In genomic region chr17:416293-417206, GRCh38 we compare ENCODE assay signal across 7 cellular contexts.
DNase-seq lines count a peak whose midpoint lies in the region; ATAC-seq and TF ChIP-seq lines count a peak whose summit lies in the region.

No MANE protein-coding gene starts in this region.

- peaks cover 7% of the 10 kb centered on the region for H3K36me3 Mint-ChIP-seq in activated naive CD8-positive, alpha-beta T cell treated with anti-CD3 and anti-CD28 coated beads, Interleukin-2, amount 50 U/mL, for 24 hours (ENCODE audit: low read depth)

- peaks cover 23% of the 10 kb centered on the region for H3F3A ChIP-seq in Loucy (ENCODE audit: low read depth)

- H3K4me1 Mint-ChIP-seq in activated naive CD8-positive, alpha-beta T cell treated with anti-CD3 and anti-CD28 coated beads, Interleukin-2, amount 50 U/mL, for 24 hours: peaks cover 81% of the 10 kb centered on the region

- H3K9me3 ChIP-seq in Loucy (ENCODE audit: insufficient read depth, low read depth, low read length): no peaks in the 10 kb centered on the region

- H3K4me2 ChIP-seq in Loucy (ENCODE audit: low read depth, low read length, poor library complexity, severe bottlenecking): peak overlapping the region; percentile 99

- H3K4me3 ChIP-seq in Loucy (ENCODE audit: low read length, poor library complexity, severe bottlenecking): peak overlapping the region; percentile 67

- H4K20me1 ChIP-seq in Loucy (ENCODE audit: insufficient read depth, low read length, poor library complexity, severe bottlenecking): peaks cover 5% of the 10 kb centered on the region

- 0 out of 2 replicates have a peak, but pooled peaks have one; percentile 12 for TF ChIP-seq CTCF in Loucy (conservative IDR thresholded peaks at IDR 0.05; ENCODE audit: low read length)

- no peak overlapping the region for H2AFZ ChIP-seq in Loucy (ENCODE audit: low read length)

- H3K27me3 Mint-ChIP-seq in activated naive CD8-positive, alpha-beta T cell treated with anti-CD3 and anti-CD28 coated beads, Interleukin-2, amount 50 U/mL, for 24 hours: peaks cover 3% of the 10 kb centered on the region

- H3K79me2 ChIP-seq in Loucy (ENCODE audit: insufficient read depth, low read length): peaks cover 28% of the 10 kb centered on the region

- peak overlapping the region; percentile 92 for H3K27ac Mint-ChIP-seq in activated naive CD8-positive, alpha-beta T cell treated with anti-CD3 and anti-CD28 coated beads, Interleukin-2, amount 50 U/mL, for 24 hours

- no peaks in the 10 kb centered on the region for H3K9me2 ChIP-seq in Loucy (replicated peaks; ENCODE audit: low read depth, low read length)

- no peaks in the 10 kb centered on the region for H3K36me3 ChIP-seq in Loucy (ENCODE audit: insufficient read depth, low read length)

- peak; percentile 36 for DNase-seq in activated naive CD8-positive, alpha-beta T cell treated with anti-CD3 and anti-CD28 coated beads, Interleukin-2, amount 50 U/mL, for 24 hours
- peak; percentile 38 for DNase-seq in stimulated activated naive CD8-positive, alpha-beta T cell treated with anti-CD3 and anti-CD28 coated beads, Interleukin-15, Interleukin-2, amounts not matched to agents 100 U/mL and 50 U/mL, for 24 hours
- DNase-seq in NCI-H1930 (lab: John Stamatoyannopoulos, UW): no peak
- no peak for DNase-seq in DMS 273 (lab: John Stamatoyannopoulos, UW; ENCODE audit: unreplicated experiment)
- DNase-seq in SKM-1 (lab: John Stamatoyannopoulos, UW; ENCODE audit: unreplicated experiment): no peak

- H3K9ac ChIP-seq in Loucy (ENCODE audit: low read depth, low read length, poor library complexity, severe bottlenecking): peak overlapping the region; percentile 99

- peaks cover 74% of the 10 kb centered on the region for H3K4me1 ChIP-seq in Loucy (ENCODE audit: insufficient read depth, low read length, poor library complexity, severe bottlenecking)

- H3K27me3 ChIP-seq in Loucy (ENCODE audit: insufficient read depth, low read length, poor library complexity, severe bottlenecking): no peaks in the 10 kb centered on the region

- H3K4me3 Mint-ChIP-seq in activated naive CD8-positive, alpha-beta T cell treated with anti-CD3 and anti-CD28 coated beads, Interleukin-2, amount 50 U/mL, for 24 hours: peak overlapping the region; percentile 75

- H3K9me3 Mint-ChIP-seq in activated naive CD8-positive, alpha-beta T cell treated with anti-CD3 and anti-CD28 coated beads, Interleukin-2, amount 50 U/mL, for 24 hours: no peaks in the 10 kb centered on the region

- ATAC-seq in GM19463 (IDR thresholded peaks at IDR 0.05; ENCODE audit: unreplicated experiment): peak; percentile 77
- ATAC-seq in activated naive CD8-positive, alpha-beta T cell treated with anti-CD3 and anti-CD28 coated beads, Interleukin-2, amount 50 U/mL, for 24 hours: peak; percentile 62
- peak; percentile 62 for ATAC-seq in stimulated activated naive CD8-positive, alpha-beta T cell treated with anti-CD3 and anti-CD28 coated beads, Interleukin-15, Interleukin-2, amounts not matched to agents 100 U/mL and 50 U/mL, for 24 hours

Comparison
In these comparisons a context has a peak if more than half of its experiments do, and no peak if none do; other contexts are left out.
1. DNase-seq: peak in activated naive CD8-positive, alpha-beta T cell treated with anti-CD3 and anti-CD28 coated beads, Interleukin-2, amount 50 U/mL, for 24 hours (single experiment) and stimulated activated naive CD8-positive, alpha-beta T cell treated with anti-CD3 and anti-CD28 coated beads, Interleukin-15, Interleukin-2, amounts not matched to agents 100 U/mL and 50 U/mL, for 24 hours (single experiment); none in NCI-H1930 (0 of 2), DMS 273 (single experiment) and SKM-1 (single experiment).
2. Peak in every context shown above with its lines, with median percentiles within 50 percentile points of each other: ATAC-seq.